In genomic region chr2:8627019-8627691, GRCh38 we compare ENCODE assay signal across 15 cellular contexts. TPM values are rescaled to one million over a fixed set of nuclear protein-coding genes. Genes with fewer than 3 reads are reported as not detected.
DNase-seq lines count a peak whose midpoint lies in the region; ATAC-seq, FAIRE-seq and TF ChIP-seq lines count a peak whose summit lies in the region.
"Had no signal": no experiment of that assay in that cellular context is flagged by ENCODE, and none has a peak within 500 bp of the region (broad histone marks: within the 10 kb centered on the region; RNA-seq: fewer than 3 reads in every experiment).

No MANE protein-coding gene starts in this region.

- H3K36me3 ChIP-seq in HEK293 (ENCODE audit: control insufficient read depth in 2 of 2, insufficient read depth in 1 of 2, low read length in 2 of 2) = no peaks in the 10 kb centered on the region
- H3K36me3 ChIP-seq: BE2C had no signal

- DNase-seq in A549 (ENCODE audit: low read depth in 1 of 2, low spot score in 1 of 2) (peak in 1 of 2 experiments; percentile 54), NOMO-1 (lab: John Stamatoyannopoulos, UW; ENCODE audit: unreplicated experiment in 2 of 2) (peak; percentile 16 to 35), left lobe of liver (ENCODE audit: low spot score) (no peak), medulla oblongata (ENCODE audit: extremely low spot score) (no peak), DMS79 treated with DMSO at 0.1 percent for 48 hours (lab: John Stamatoyannopoulos, UW) (no peak)
- DNase-seq: activated CD4-positive, alpha-beta T cell treated with anti-CD3 and anti-CD28 coated beads, Interleukin-2, amount 50 U/mL, for 4 hours; activated naive CD4-positive, alpha-beta T cell treated with Interleukin-2 at 50 U/mL for 16 hours; BE2C; GF-D8; NCI-H1105 treated with DMSO at 0.1 percent for 48 hours; stimulated activated CD4-positive, alpha-beta T cell treated with anti-CD3 and anti-CD28 coated beads, Interleukin-2, amount 100 ng/mL, for 24 hours had no signal

- no peak for TF ChIP-seq POLR2A in A549 (IDR thresholded peaks at IDR 0.05; ENCODE audit: low read length)

- TF ChIP-seq CTCF in A549 (IDR thresholded peaks at IDR 0.05) = no peak
- no peak for TF ChIP-seq CTCF in HEK293 (tag by site-specific recombination; IDR thresholded peaks at IDR 0.05)

- H3K4me1 ChIP-seq in A549 (peaks cover 78% of the 10 kb centered on the region), HEK293 (ENCODE audit: control insufficient read depth, insufficient read depth, low read length) (no peaks in the 10 kb centered on the region)

- H3K4me2 ChIP-seq in A549 = peak overlapping the region; percentile 71

- no peak overlapping the region for H3K4me3 ChIP-seq in A549
- H3K4me3 ChIP-seq in HEK293 (ENCODE audit: low read depth, low read length) = no peak overlapping the region

- CTCF ChIA-PET in A549 (lab: Yijun Ruan, JAX) (interaction anchor here (1.2 to 2.5 kb wide), 5 partner anchors 10 to 135 kb away, joined by 4 to 13 read pairs (median 5); partner anchors contain the start of gene ID2), HEK293 (lab: Yijun Ruan, JAX) (no interaction called here)

- TF ChIP-seq RAD21 in A549 (conservative IDR thresholded peaks at IDR 0.05 in 1 of 2, IDR thresholded peaks at IDR 0.05 in 1 of 2) = no peak

- 54% methylated on average over 14 of the region's 20 CpGs for WGBS in A549 (ENCODE audit: missing lambda C conversion rate)

- H3K9me3 ChIP-seq in A549 (no peaks in the 10 kb centered on the region), HEK293 (ENCODE audit: control insufficient read depth, insufficient read depth, low read depth, low read length) (no peaks in the 10 kb centered on the region)
- H3K9me3 ChIP-seq: BE2C had no signal

- H3K27ac ChIP-seq in A549 (peak overlapping the region; percentile 89 to 94), HEK293 (ENCODE audit: extremely low read depth, low read depth, low read length) (no peak overlapping the region)

- peak; percentile 5 to 30; a peak in 5 of 6 replicates for ATAC-seq in A549
- peak; percentile 60 for ATAC-seq in left lobe of liver
- no peak for ATAC-seq in HG02981 (IDR thresholded peaks at IDR 0.05; ENCODE audit: unreplicated experiment)
- ATAC-seq in HG03045 (IDR thresholded peaks at IDR 0.05; ENCODE audit: unreplicated experiment) = no peak
- ATAC-seq: T-cell had no signal

- no peak for TF ChIP-seq EP300 in A549 (IDR thresholded peaks at IDR 0.05)

- FAIRE-seq in A549 (lab: Jason Lieb, UNC) = no peak

- POLR2A ChIA-PET in A549 (lab: Yijun Ruan, JAX) = interaction anchor here (1.0 to 3.1 kb wide), 2 partner anchors 53 to 55 kb away, joined by 5 to 24 read pairs; partner anchors contain the start of gene ID2
- POLR2A ChIA-PET in HEK293 (lab: Yijun Ruan, JAX) = interaction anchor here (1.1 kb wide), 1 partner anchor 54 kb away, joined by 4 read pairs; the partner anchor contains the start of gene ID2

TF ChIP-seq in A549, 52 proteins besides CTCF, POLR2A, EP300 and RAD21:
- TF ChIP-seq HDAC2 (IDR thresholded peaks at IDR 0.05) (no peak), NFE2L2 (conservative IDR thresholded peaks at IDR 0.05; ENCODE audit: low read length) (no peak), CEBPB (IDR thresholded peaks at IDR 0.05) (peak; percentile 76 to 94), KDM1A (IDR thresholded peaks at IDR 0.05; ENCODE audit: low read depth) (no peak), FOXS1 (CRISPR knock-in tag; IDR thresholded peaks at IDR 0.05) (no peak), BHLHE40 (IDR thresholded peaks at IDR 0.05; ENCODE audit: low read depth, low read length) (no peak), RFX5 (IDR thresholded peaks at IDR 0.05) (no peak), HOXA7 (CRISPR knock-in tag; IDR thresholded peaks at IDR 0.05) (no peak), FOSL2 (IDR thresholded peaks at IDR 0.05) (no peak), FOSL2 (CRISPR knock-in tag; IDR thresholded peaks at IDR 0.05) (no peak), JUN (IDR thresholded peaks at IDR 0.05) (no peak), MAX (IDR thresholded peaks at IDR 0.05) (peak; percentile 53), E2F6 (IDR thresholded peaks at IDR 0.05; ENCODE audit: borderline replicate concordance, low read depth) (no peak), MYC (IDR thresholded peaks at IDR 0.05; ENCODE audit: borderline replicate concordance, low read length) (no peak), ZNF302 (CRISPR knock-in tag; IDR thresholded peaks at IDR 0.05) (no peak), TFCP2L1 (CRISPR knock-in tag; IDR thresholded peaks at IDR 0.05) (no peak)
TF ChIP-seq in A549: peak in this region for 2.

TF ChIP-seq in HEK293, 187 proteins besides CTCF, POLR2A, EP300 and RAD21:
- TF ChIP-seq TRIM28 (IDR thresholded peaks at IDR 0.05; ENCODE audit: borderline replicate concordance, low read length) (0 out of 2 replicates have a peak, but pooled peaks have one; percentile 79), ZNF335 (tag by site-specific recombination; conservative IDR thresholded peaks at IDR 0.05) (0 out of 2 replicates have a peak, but pooled peaks have one; percentile 18), ZNF362 (tag by site-specific recombination; IDR thresholded peaks at IDR 0.05) (no peak)
TF ChIP-seq in HEK293: peak in this region for 2.

RNA-seq across cellular contexts. Expression of gene ID2, which starts 54.7 kb away (rescaled TPM):
- polyA plus RNA-seq in A549 (2011; rRNA removed) (177 and 228 TPM in 2 replicates), A549 (2017; fragmentation: RNase III; extraction: RNeasy Plus Mini Kit Qiagen cat#74134 plus additional on column Dnase treatment) (87.8 to 221 TPM (median 181 TPM) in 3 replicates)
- 988 and 1,180 TPM in 2 replicates for polyA plus RNA-seq in A549 (2012; cell fraction: cytosol; rRNA removed)
- polyA plus RNA-seq in A549 (2012; cell fraction: nucleus; rRNA removed) = 636 and 701 TPM in 2 replicates
- polyA minus RNA-seq in A549 (2011; rRNA and poly(A)+ RNA removed) = 112 and 167 TPM in 2 replicates
- 121 TPM for total RNA-seq in left lobe of liver

Comparison
In these comparisons a context has a peak if more than half of its experiments do, and no peak if none do; other contexts are left out.
1. ATAC-seq: peak in A549 (2 of 2) and left lobe of liver (single experiment); none in HG02981 (single experiment) and HG03045 (single experiment).
2. DNase-seq: peak in NOMO-1 (2 of 2); none in left lobe of liver (single experiment), medulla oblongata (single experiment) and DMS79 treated with DMSO at 0.1 percent for 48 hours (single experiment).